Comparison of ENCODE assay signal across 19 cellular contexts in genomic region chr1:81183157-81183952, GRCh38.
"Had no signal": no experiment of that assay in that cellular context is flagged by ENCODE, and none has a peak within 500 bp of the region (broad histone marks: within the 10 kb centered on the region; RNA-seq: fewer than 3 reads in every experiment).

No MANE protein-coding gene starts in this region.

- DNase-seq: activated CD4-positive, alpha-beta memory T cell treated with anti-CD3 and anti-CD28 coated beads for 36 hours; activated CD4-positive, alpha-beta T cell treated with anti-CD3 and anti-CD28 coated beads for 48 hours; activated effector memory CD4-positive, alpha-beta T cell treated with Interleukin-2 at 50 U/mL for 16 hours; activated naive CD4-positive, alpha-beta T cell treated with anti-CD3 and anti-CD28 coated beads for 36 hours; activated naive CD8-positive, alpha-beta T cell treated with anti-CD3 and anti-CD28 coated beads, Interleukin-2, amount 10 ng/mL, durations not matched to agents 7 days and 5 days; activated T-cell treated with anti-CD3 and anti-CD28 coated beads, Interleukin-2, amount 50 U/mL, for 72 hours; amniotic stem cell; effector memory CD4-positive, alpha-beta T cell; foreskin keratinocyte; left colon; mesenchymal stem cell; pancreas; stimulated activated CD4-positive, alpha-beta T cell treated with anti-CD3 and anti-CD28 coated beads, Interleukin-4, amount 100 ng/mL, for 24 hours; stimulated activated naive CD8-positive, alpha-beta T cell treated with anti-CD3 and anti-CD28 coated beads, Interleukin-15, Interleukin-2, amounts not matched to agents 100 U/mL and 50 U/mL, for 24 hours; upper lobe of left lung had no signal

- H3K27ac ChIP-seq: breast epithelium, foreskin keratinocyte, neutrophil, pancreas, psoas muscle, right atrium auricular region, upper lobe of left lung had no signal

- H3K4me3 ChIP-seq: breast epithelium, pancreas, psoas muscle, right atrium auricular region, upper lobe of left lung had no signal

- H3K4me1 ChIP-seq: breast epithelium, pancreas, psoas muscle, right atrium auricular region, upper lobe of left lung had no signal

- ATAC-seq: activated T-cell treated with anti-CD3 and anti-CD28 coated beads, Interleukin-2, amount 50 U/mL, for 72 hours; foreskin keratinocyte; left colon; pancreas; psoas muscle; stimulated activated naive CD8-positive, alpha-beta T cell treated with anti-CD3 and anti-CD28 coated beads, Interleukin-15, Interleukin-2, amounts not matched to agents 100 U/mL and 50 U/mL, for 24 hours had no signal

- H3K9me3 ChIP-seq: breast epithelium, neutrophil, pancreas, psoas muscle, upper lobe of left lung had no signal

- H3K27me3 ChIP-seq: breast epithelium, foreskin keratinocyte, neutrophil, pancreas, right atrium auricular region, upper lobe of left lung had no signal

- H3K36me3 ChIP-seq: breast epithelium, neutrophil, pancreas, right atrium auricular region, upper lobe of left lung had no signal
